In genomic region chr7:30596721-30597120, GRCh38 we compare ENCODE assay signal across 8 cellular contexts. TPM values are rescaled to one million over a fixed set of nuclear protein-coding genes. Genes with fewer than 3 reads are reported as not detected.
DNase-seq lines count a peak whose midpoint lies in the region; ATAC-seq, FAIRE-seq and TF ChIP-seq lines count a peak whose summit lies in the region.

No MANE protein-coding gene starts in this region.

- H4K20me1 ChIP-seq in HepG2 (ENCODE audit: insufficient read depth, low read length), result peaks cover 26% of the 10 kb centered on the region

- H3K9ac ChIP-seq in HepG2 (ENCODE audit: insufficient read depth, low read depth, low read length), result peak overlapping the region; percentile 96

- H3K36me3 Mint-ChIP-seq in activated T-helper 1 cell treated with anti-CD3 and anti-CD28 coated beads, Interleukin-12 subunit alpha, Interleukin-12 subunit beta, Interleukin-2, Interleukin-4 antibody, amounts not matched to agents 30 ng/mL and 10 ng/mL and 1 ng/mL, durations not matched to agents 14 hours and 24 hours and 36 hours (ENCODE audit: low read depth), result peaks cover 50% of the 10 kb centered on the region

- BruUV-seq in HepG2 (replicated peaks; lab: Mats Ljungman, UMichigan), result no TSS peak

- H3K27ac Mint-ChIP-seq in activated T-helper 1 cell treated with anti-CD3 and anti-CD28 coated beads, Interleukin-12 subunit alpha, Interleukin-12 subunit beta, Interleukin-2, Interleukin-4 antibody, amounts not matched to agents 30 ng/mL and 10 ng/mL and 1 ng/mL, durations not matched to agents 14 hours and 24 hours and 36 hours, result peak overlapping the region; percentile 99

- ATAC-seq in HepG2 (no peak), right lobe of liver (no peak), upper lobe of right lung (no peak), HG02870 (IDR thresholded peaks at IDR 0.05; ENCODE audit: unreplicated experiment) (no peak)

- no peak for TF ChIP-seq RAD21 in HepG2 (CRISPR knock-in tag; IDR thresholded peaks at IDR 0.05)

- in situ Hi-C loops in HepG2 (cut with HindIII; ENCODE audit: extremely low pct_ligation_motif_present, low pct_unique_long_range_greater_than_20kb), result no loop called here

- peaks cover 4 to 31% of the 10 kb centered on the region in 2 experiments; a peak in 4 of 5 replicates for H3K36me3 ChIP-seq in HepG2 (replicated peaks in 1 of 2; ENCODE audit: control insufficient read depth in 1 of 2, insufficient read depth in 2 of 2, low read length in 2 of 2)
- peaks cover 2 to 21% (median 11%) of the 10 kb centered on the region in 4 donors for H3K36me3 ChIP-seq in right lobe of liver
- peaks cover 33% of the 10 kb centered on the region for H3K36me3 ChIP-seq in upper lobe of right lung

- TF ChIP-seq CTCF in HepG2 (CRISPR knock-in tag; IDR thresholded peaks at IDR 0.05), result no peak
- TF ChIP-seq CTCF in right lobe of liver (IDR thresholded peaks at IDR 0.05), result no peak
- no peak for TF ChIP-seq CTCF in upper lobe of right lung (IDR thresholded peaks at IDR 0.05)
- TF ChIP-seq CTCF in GM10266 (IDR thresholded peaks at IDR 0.05; ENCODE audit: control insufficient read depth, insufficient read depth, low read depth, missing control alignments), result no peak

- DNase-seq in HepG2 (ENCODE audit: low spot score), result no peak
- no peak for DNase-seq in right lobe of liver
- no peak for DNase-seq in activated T-helper 1 cell treated with anti-CD3 and anti-CD28 coated beads, Interleukin-12 subunit alpha, Interleukin-12 subunit beta, Interleukin-2, Interleukin-4 antibody, amounts not matched to agents 30 ng/mL and 10 ng/mL and 1 ng/mL, durations not matched to agents 14 hours and 24 hours and 36 hours (ENCODE audit: low spot score)
- DNase-seq in upper lobe of right lung, result no peak
- DNase-seq in GM10266 (ENCODE audit: extremely low spot score), result no peak
- no peak for DNase-seq in GOT3 (lab: John Stamatoyannopoulos, UW)

- H3K9me3 ChIP-seq in HepG2 (ENCODE audit: low read length) (no peaks in the 10 kb centered on the region), right lobe of liver (no peaks in the 10 kb centered on the region), upper lobe of right lung (no peaks in the 10 kb centered on the region)

- CTCF ChIA-PET in HepG2 (lab: Yijun Ruan, JAX; ENCODE audit: low intra/inter-chr PET ratio, low total read pairs), result interaction anchor here (0.7 kb wide), 1 partner anchor 48 kb away, joined by 3 read pairs; no protein-coding TSS in a partner anchor

- peak overlapping the region; percentile 92 to 97 (median 95); a peak in 5 of 6 replicates for H3K4me3 ChIP-seq in HepG2 (replicated peaks in 1 of 3; ENCODE audit: insufficient read depth in 1 of 3, low read depth in 2 of 3, low read length in 3 of 3)
- H3K4me3 ChIP-seq in right lobe of liver, result peak overlapping the region in 1 of 3 donors; percentile 89
- H3K4me3 ChIP-seq in iPS-11a (ENCODE audit: low read depth, low read length), result peak overlapping the region; percentile 97
- peak overlapping the region; percentile 99 for H3K4me3 ChIP-seq in upper lobe of right lung

- peak overlapping the region; percentile 65 for H3K4me2 ChIP-seq in HepG2 (ENCODE audit: low read depth, low read length)

- H3K4me1 ChIP-seq in HepG2 (ENCODE audit: insufficient read depth, low read length) (peaks cover 44% of the 10 kb centered on the region), right lobe of liver (peaks cover 0 to 15% (median 0%) of the 10 kb centered on the region in 4 donors), upper lobe of right lung (peaks cover 24% of the 10 kb centered on the region)

- TF ChIP-seq EP300 in HepG2 (IDR thresholded peaks at IDR 0.05; ENCODE audit: low read depth in 2 of 2, low read length in 2 of 2) (no peak), HepG2 (CRISPR knock-in tag; IDR thresholded peaks at IDR 0.05; ENCODE audit: borderline replicate concordance) (no peak)

- intact Hi-C loops in HepG2 (cut with micrococcal nuclease; ENCODE audit: unreplicated experiment), result no loop called here
- intact Hi-C loops in right lobe of liver (cut with DNase I), result no loop called here
- intact Hi-C loops in activated T-helper 1 cell treated with anti-CD3 and anti-CD28 coated beads, Interleukin-12 subunit alpha, Interleukin-12 subunit beta, Interleukin-2, Interleukin-4 antibody, amounts not matched to agents 30 ng/mL and 10 ng/mL and 1 ng/mL, durations not matched to agents 14 hours and 24 hours and 36 hours (cut with micrococcal nuclease), result loop anchor here (10.0 kb wide), 2 partner anchors 252 to 1898 kb away; partner anchors contain the start of genes AVL9 and LSM5
- intact Hi-C loops in upper lobe of right lung (cut with DNase I), result no loop called here

- H3K4me3 Mint-ChIP-seq in activated T-helper 1 cell treated with anti-CD3 and anti-CD28 coated beads, Interleukin-12 subunit alpha, Interleukin-12 subunit beta, Interleukin-2, Interleukin-4 antibody, amounts not matched to agents 30 ng/mL and 10 ng/mL and 1 ng/mL, durations not matched to agents 14 hours and 24 hours and 36 hours, result peak overlapping the region; percentile 99

- no peak for FAIRE-seq in HepG2 (lab: Jason Lieb, UNC)

- H3K27me3 Mint-ChIP-seq in activated T-helper 1 cell treated with anti-CD3 and anti-CD28 coated beads, Interleukin-12 subunit alpha, Interleukin-12 subunit beta, Interleukin-2, Interleukin-4 antibody, amounts not matched to agents 30 ng/mL and 10 ng/mL and 1 ng/mL, durations not matched to agents 14 hours and 24 hours and 36 hours (ENCODE audit: insufficient read depth), result no peaks in the 10 kb centered on the region

- POLR2A ChIA-PET in HepG2 (lab: Yijun Ruan, JAX), result no interaction called here

- TF ChIP-seq POLR2A in HepG2 (IDR thresholded peaks at IDR 0.05; ENCODE audit: insufficient read depth in 1 of 2, low read depth in 2 of 2, low read length in 2 of 2), result no peak
- no peak for TF ChIP-seq POLR2A in right lobe of liver (IDR thresholded peaks at IDR 0.05)

- H3K27me3 ChIP-seq in HepG2 (ENCODE audit: control insufficient read depth in 1 of 2, insufficient read depth in 2 of 2, low read length in 2 of 2), result no peaks in the 10 kb centered on the region; a peak in 1 of 5 replicates
- H3K27me3 ChIP-seq in right lobe of liver, result no peaks in the 10 kb centered on the region
- H3K27me3 ChIP-seq in upper lobe of right lung, result no peaks in the 10 kb centered on the region

- WGBS in HepG2 (ENCODE audit: low lambda C conversion rate), result 33% methylated on average over 3 of the region's 3 CpGs
- WGBS in right lobe of liver (ENCODE audit: insufficient coverage, low coverage, low lambda C conversion rate, missing lambda C conversion rate), result 75% methylated on average over 3 of the region's 3 CpGs

- H3K4me1 Mint-ChIP-seq in activated T-helper 1 cell treated with anti-CD3 and anti-CD28 coated beads, Interleukin-12 subunit alpha, Interleukin-12 subunit beta, Interleukin-2, Interleukin-4 antibody, amounts not matched to agents 30 ng/mL and 10 ng/mL and 1 ng/mL, durations not matched to agents 14 hours and 24 hours and 36 hours (ENCODE audit: low read depth), result peaks cover 77% of the 10 kb centered on the region

- H3K79me2 ChIP-seq in HepG2 (ENCODE audit: insufficient read depth, low read length), result peaks cover 60% of the 10 kb centered on the region

- H2AFZ ChIP-seq in HepG2 (ENCODE audit: low read length), result no peak overlapping the region

- no peaks in the 10 kb centered on the region for H3K9me3 Mint-ChIP-seq in activated T-helper 1 cell treated with anti-CD3 and anti-CD28 coated beads, Interleukin-12 subunit alpha, Interleukin-12 subunit beta, Interleukin-2, Interleukin-4 antibody, amounts not matched to agents 30 ng/mL and 10 ng/mL and 1 ng/mL, durations not matched to agents 14 hours and 24 hours and 36 hours

- H3K27ac ChIP-seq in HepG2 (ENCODE audit: extremely low read length, insufficient read depth, low read length) (no peak overlapping the region), right lobe of liver (no peak overlapping the region), upper lobe of right lung (no peak overlapping the region)

TF ChIP-seq in HepG2, 621 proteins besides CTCF, POLR2A, EP300 and RAD21 (continues in another document):
- TF ChIP-seq KLF15 (CRISPR knock-in tag; IDR thresholded peaks at IDR 0.05; ENCODE audit: borderline replicate concordance) (no peak), MAFK (conservative IDR thresholded peaks at IDR 0.05 in 1 of 2, IDR thresholded peaks at IDR 0.05 in 1 of 2; ENCODE audit: low read length in 2 of 2) (no peak), ZNF766 (CRISPR knock-in tag; IDR thresholded peaks at IDR 0.05; ENCODE audit: borderline replicate concordance) (no peak), YEATS2 (CRISPR knock-in tag; IDR thresholded peaks at IDR 0.05; ENCODE audit: borderline replicate concordance) (no peak), NR1H2 (CRISPR knock-in tag; IDR thresholded peaks at IDR 0.05; ENCODE audit: borderline replicate concordance, low read depth) (no peak)

RNA-seq across cellular contexts. Expression of gene GARS1, which starts 2.0 kb away (rescaled TPM):
- total RNA-seq in HepG2 (2016; rRNA removed; fragmentation: Illumina TruSeq; extraction: Trizol) (140 and 180 TPM in 2 replicates), right lobe of liver (100 to 1,000 TPM in 2 of 6 experiments, 10 to 100 TPM in 4; 31.4 to 155 (median 44.7) TPM), upper lobe of right lung (68.4 TPM)
- total RNA-seq in HepG2 (2016; cell fraction: cytosol; rRNA removed; fragmentation: Illumina TruSeq; extraction: Trizol; ENCODE audit: low read depth), result 54.9 and 58.3 TPM in 2 replicates
- total RNA-seq in HepG2 (2016; cell fraction: insoluble cytoplasmic fraction; rRNA removed; fragmentation: Illumina TruSeq; extraction: Trizol), result 130 and 180 TPM in 2 replicates
- total RNA-seq in HepG2 (2016; cell fraction: membrane; rRNA removed; fragmentation: Illumina TruSeq; extraction: Trizol), result 96.5 and 104 TPM in 2 replicates
- 98.4 and 111 TPM in 2 replicates for total RNA-seq in HepG2 (2016; cell fraction: nucleus; rRNA removed; fragmentation: Illumina TruSeq; extraction: Trizol)
- polyA plus RNA-seq in HepG2 (2011; rRNA removed), result 406 and 460 TPM in 2 replicates
- 317 and 416 TPM in 2 replicates for polyA plus RNA-seq in HepG2 (2011; cell fraction: cytosol; rRNA removed)
- 244 and 272 TPM in 2 replicates for polyA plus RNA-seq in HepG2 (2011; cell fraction: nucleus; rRNA removed)
- polyA plus RNA-seq in HepG2 (2012), result 137 and 249 TPM in 2 replicates
- 43.9 and 53.1 TPM in 2 replicates for polyA plus RNA-seq in HepG2 (2016; cell fraction: cytosol; fragmentation: Illumina TruSeq; extraction: Trizol; ENCODE audit: low read depth)
- 204 and 207 TPM in 2 replicates for polyA plus RNA-seq in HepG2 (2016; cell fraction: insoluble cytoplasmic fraction; fragmentation: Illumina TruSeq; extraction: Trizol; ENCODE audit: low read depth)
- 86.2 and 94.6 TPM in 2 replicates for polyA plus RNA-seq in HepG2 (2016; cell fraction: membrane; fragmentation: Illumina TruSeq; extraction: Trizol; ENCODE audit: low read depth)
- 141 and 166 TPM in 2 replicates for polyA plus RNA-seq in HepG2 (2016; cell fraction: nucleus; fragmentation: Illumina TruSeq; extraction: Trizol; ENCODE audit: insufficient read depth, low read depth)
- polyA minus RNA-seq in HepG2 (2011; rRNA and poly(A)+ RNA removed; ENCODE audit: low replicate concordance), result 365 and 608 TPM in 2 replicates
- 230 and 276 TPM in 2 replicates for polyA minus RNA-seq in HepG2 (2011; cell fraction: cytosol; rRNA and poly(A)+ RNA removed)
- 219 and 236 TPM in 2 replicates for polyA minus RNA-seq in HepG2 (2011; cell fraction: nucleus; rRNA and poly(A)+ RNA removed)
- total RNA-seq in activated T-helper 1 cell treated with anti-CD3 and anti-CD28 coated beads, Interleukin-12 subunit alpha, Interleukin-12 subunit beta, Interleukin-2, Interleukin-4 antibody, amounts not matched to agents 30 ng/mL and 10 ng/mL and 1 ng/mL, durations not matched to agents 14 hours and 24 hours and 36 hours, result 234 and 250 TPM in 2 replicates
